In genomic region chr1:208189183-208189582, GRCh38 we compare ENCODE assay signal across 8 cellular contexts. TPM values are rescaled to one million over a fixed set of nuclear protein-coding genes. Genes with fewer than 3 reads are reported as not detected.
DNase-seq lines count a peak whose midpoint lies in the region; ATAC-seq and TF ChIP-seq lines count a peak whose summit lies in the region.

No MANE protein-coding gene starts in this region.

- TF ChIP-seq CTCF in upper lobe of left lung (IDR thresholded peaks at IDR 0.05) (no peak), gastroesophageal sphincter (IDR thresholded peaks at IDR 0.05) (no peak)

- ATAC-seq in GM18861 (IDR thresholded peaks at IDR 0.05; ENCODE audit: unreplicated experiment) (peak; percentile 64), HG02885 (IDR thresholded peaks at IDR 0.05; ENCODE audit: poor library complexity, unreplicated experiment) (peak; percentile 72), upper lobe of left lung (ENCODE audit: low FRiP score in 2 of 2) (no peak), gastroesophageal sphincter (no peak)

- no peaks in the 10 kb centered on the region for H3K27me3 ChIP-seq in BLaER1 treated with 17β-estradiol and CSF1 and Interleukin-3, amounts not matched to agents 10 nM and 100 nM
- H3K27me3 ChIP-seq in SJSA1 (replicated peaks): no peaks in the 10 kb centered on the region
- H3K27me3 ChIP-seq in upper lobe of left lung: no peaks in the 10 kb centered on the region
- no peaks in the 10 kb centered on the region for H3K27me3 ChIP-seq in gastroesophageal sphincter

- no peak overlapping the region for H3K4me3 ChIP-seq in BLaER1 treated with 17β-estradiol and CSF1 and Interleukin-3, amounts not matched to agents 10 nM and 100 nM
- no peak overlapping the region for H3K4me3 ChIP-seq in SJSA1
- H3K4me3 ChIP-seq in upper lobe of left lung: no peak overlapping the region
- no peak overlapping the region for H3K4me3 ChIP-seq in gastroesophageal sphincter

- H3K36me3 Mint-ChIP-seq in activated T-helper 1 cell treated with anti-CD3 and anti-CD28 coated beads, Interleukin-12 subunit alpha, Interleukin-12 subunit beta, Interleukin-2, Interleukin-4 antibody, amounts not matched to agents 30 ng/mL and 10 ng/mL and 1 ng/mL, durations not matched to agents 14 hours and 24 hours and 36 hours (ENCODE audit: low read depth): no peaks in the 10 kb centered on the region

- H3K27ac Mint-ChIP-seq in activated T-helper 1 cell treated with anti-CD3 and anti-CD28 coated beads, Interleukin-12 subunit alpha, Interleukin-12 subunit beta, Interleukin-2, Interleukin-4 antibody, amounts not matched to agents 30 ng/mL and 10 ng/mL and 1 ng/mL, durations not matched to agents 14 hours and 24 hours and 36 hours: no peak overlapping the region

- TF ChIP-seq EP300 in upper lobe of left lung (IDR thresholded peaks at IDR 0.05) (no peak), gastroesophageal sphincter (IDR thresholded peaks at IDR 0.05) (no peak)

- DNase-seq in SJSA1 (ENCODE audit: low read depth in 1 of 2, low spot score in 2 of 2) (peak in 1 of 2 experiments; percentile 37), upper lobe of left lung (no peak), C1 segment of cervical spinal cord (lab: John Stamatoyannopoulos, UW) (no peak)
- DNase-seq in activated T-helper 1 cell treated with anti-CD3 and anti-CD28 coated beads, Interleukin-12 subunit alpha, Interleukin-12 subunit beta, Interleukin-2, Interleukin-4 antibody, amounts not matched to agents 30 ng/mL and 10 ng/mL and 1 ng/mL, durations not matched to agents 14 hours and 24 hours and 36 hours (ENCODE audit: low spot score): no peak

- WGBS in upper lobe of left lung, 2 donors: 56 to 67% methylated on average over 2 of the region's 2 CpGs
- 81% methylated on average over 2 of the region's 2 CpGs; no CpG with 5 or more reads in 1 of the 2 donors for WGBS in gastroesophageal sphincter (ENCODE audit: low coverage in 1 of 2), 2 donors

- peaks cover 9% of the 10 kb centered on the region for H3K27me3 Mint-ChIP-seq in activated T-helper 1 cell treated with anti-CD3 and anti-CD28 coated beads, Interleukin-12 subunit alpha, Interleukin-12 subunit beta, Interleukin-2, Interleukin-4 antibody, amounts not matched to agents 30 ng/mL and 10 ng/mL and 1 ng/mL, durations not matched to agents 14 hours and 24 hours and 36 hours (ENCODE audit: insufficient read depth)

- peaks cover 5 to 15% (median 10%) of the 10 kb centered on the region in 10 experiments; a peak in 17 of 20 replicates for H3K4me1 ChIP-seq in BLaER1 treated with 17β-estradiol and CSF1 and Interleukin-3, amounts not matched to agents 10 nM and 100 nM
- H3K4me1 ChIP-seq in SJSA1 (replicated peaks): peaks cover 47% of the 10 kb centered on the region
- peaks cover 11 to 21% (median 14%) of the 10 kb centered on the region in 4 donors for H3K4me1 ChIP-seq in upper lobe of left lung
- peaks cover 0 to 63% (median 18%) of the 10 kb centered on the region in 3 donors for H3K4me1 ChIP-seq in gastroesophageal sphincter

- no peaks in the 10 kb centered on the region for H3K9me3 ChIP-seq in BLaER1 treated with 17β-estradiol and CSF1 and Interleukin-3, amounts not matched to agents 10 nM and 100 nM (replicated peaks in 1 of 11)
- H3K9me3 ChIP-seq in SJSA1 (replicated peaks): no peaks in the 10 kb centered on the region
- H3K9me3 ChIP-seq in upper lobe of left lung: no peaks in the 10 kb centered on the region
- H3K9me3 ChIP-seq in gastroesophageal sphincter: no peaks in the 10 kb centered on the region

- H3K36me3 ChIP-seq in BLaER1 treated with 17β-estradiol and CSF1 and Interleukin-3, amounts not matched to agents 10 nM and 100 nM: no peaks in the 10 kb centered on the region
- H3K36me3 ChIP-seq in SJSA1 (peaks cover 32% of the 10 kb centered on the region), upper lobe of left lung (peaks cover 0 to 32% (median 9%) of the 10 kb centered on the region in 4 donors), gastroesophageal sphincter (peaks cover 0 to 12% of the 10 kb centered on the region in 2 donors)

- H3K9ac ChIP-seq in BLaER1 treated with 17β-estradiol and CSF1 and Interleukin-3, amounts not matched to agents 10 nM and 100 nM: no peak overlapping the region

- H3K9me3 Mint-ChIP-seq in activated T-helper 1 cell treated with anti-CD3 and anti-CD28 coated beads, Interleukin-12 subunit alpha, Interleukin-12 subunit beta, Interleukin-2, Interleukin-4 antibody, amounts not matched to agents 30 ng/mL and 10 ng/mL and 1 ng/mL, durations not matched to agents 14 hours and 24 hours and 36 hours: no peaks in the 10 kb centered on the region

- H4K20me1 ChIP-seq in BLaER1 treated with 17β-estradiol and CSF1 and Interleukin-3, amounts not matched to agents 10 nM and 100 nM: no peaks in the 10 kb centered on the region

- no peak overlapping the region for H3K4me3 Mint-ChIP-seq in activated T-helper 1 cell treated with anti-CD3 and anti-CD28 coated beads, Interleukin-12 subunit alpha, Interleukin-12 subunit beta, Interleukin-2, Interleukin-4 antibody, amounts not matched to agents 30 ng/mL and 10 ng/mL and 1 ng/mL, durations not matched to agents 14 hours and 24 hours and 36 hours

- intact Hi-C loops in activated T-helper 1 cell treated with anti-CD3 and anti-CD28 coated beads, Interleukin-12 subunit alpha, Interleukin-12 subunit beta, Interleukin-2, Interleukin-4 antibody, amounts not matched to agents 30 ng/mL and 10 ng/mL and 1 ng/mL, durations not matched to agents 14 hours and 24 hours and 36 hours (cut with micrococcal nuclease): no loop called here

- H3K4me1 Mint-ChIP-seq in activated T-helper 1 cell treated with anti-CD3 and anti-CD28 coated beads, Interleukin-12 subunit alpha, Interleukin-12 subunit beta, Interleukin-2, Interleukin-4 antibody, amounts not matched to agents 30 ng/mL and 10 ng/mL and 1 ng/mL, durations not matched to agents 14 hours and 24 hours and 36 hours (ENCODE audit: low read depth): peaks cover 6% of the 10 kb centered on the region

- H3K4me2 ChIP-seq in BLaER1 treated with 17β-estradiol and CSF1 and Interleukin-3, amounts not matched to agents 10 nM and 100 nM: peak overlapping the region in 8 of 11 experiments; percentile 0 to 56 (median 44); a peak in 13 of 22 replicates

- TF ChIP-seq POLR2A in upper lobe of left lung (IDR thresholded peaks at IDR 0.05): no peak
- TF ChIP-seq POLR2A in gastroesophageal sphincter (IDR thresholded peaks at IDR 0.05): no peak

- no peak overlapping the region for H3K27ac ChIP-seq in BLaER1 treated with 17β-estradiol and CSF1 and Interleukin-3, amounts not matched to agents 10 nM and 100 nM
- H3K27ac ChIP-seq in SJSA1: peak overlapping the region; percentile 69
- no peak overlapping the region for H3K27ac ChIP-seq in upper lobe of left lung
- no peak overlapping the region for H3K27ac ChIP-seq in gastroesophageal sphincter

RNA-seq across cellular contexts. Expression of gene PLXNA2, which starts 55.0 kb away (rescaled TPM):
- total RNA-seq in SJSA1 (2014; rRNA removed; shearing (Covaris generic)): 5.4 and 8.7 TPM in 2 replicates
- 100 to 1,000 TPM in 3 of 6 donors, 10 to 100 TPM in 3; 77.5 to 150 (median 101) TPM for total RNA-seq in upper lobe of left lung
- 10 to 100 TPM; 12.5 to 38.3 (median 32.0) TPM for total RNA-seq in gastroesophageal sphincter
- total RNA-seq in activated T-helper 1 cell treated with anti-CD3 and anti-CD28 coated beads, Interleukin-12 subunit alpha, Interleukin-12 subunit beta, Interleukin-2, Interleukin-4 antibody, amounts not matched to agents 30 ng/mL and 10 ng/mL and 1 ng/mL, durations not matched to agents 14 hours and 24 hours and 36 hours: 0.02 and 0.08 TPM in 2 replicates

Comparison
In these comparisons a context has a peak if more than half of its experiments do, and no peak if none do; other contexts are left out.
1. ATAC-seq: peak in GM18861 (single experiment) and HG02885 (single experiment); none in upper lobe of left lung (0 of 2) and gastroesophageal sphincter (single experiment).